ENCODE assay signal across 19 cellular contexts in the genomic region with DNA sequence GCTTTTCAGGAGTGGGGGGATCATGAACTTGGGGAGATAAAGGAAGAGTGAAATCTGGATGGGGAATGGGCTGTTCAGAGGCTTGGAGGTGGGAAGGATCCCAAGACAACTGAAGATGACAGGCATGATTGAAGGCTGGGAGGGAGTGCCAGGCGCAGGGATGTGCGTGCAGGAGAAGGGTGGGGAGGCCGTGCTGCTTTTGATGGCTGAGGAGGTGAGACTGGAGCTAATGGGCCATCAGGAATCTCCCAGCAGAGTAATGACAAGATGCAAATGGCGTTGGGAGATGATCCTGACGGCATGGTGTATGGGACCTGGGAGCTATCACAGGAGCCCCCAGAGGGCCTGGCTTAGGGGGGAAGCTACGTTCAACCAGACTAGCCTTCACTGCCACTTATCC. TPM values are rescaled to one million over a fixed set of nuclear protein-coding genes. Genes with fewer than 3 reads are reported as not detected.
A peak's percentile ranks its signal among the peaks of the same experiment; 100 is the strongest.
DNase-seq lines count a peak whose midpoint lies in the region; ATAC-seq and TF ChIP-seq lines count a peak whose summit lies in the region.
"Had no signal": no experiment of that assay in that cellular context is flagged by ENCODE, and none has a peak within 500 bp of the region (broad histone marks: within the 10 kb centered on the region; RNA-seq: fewer than 3 reads in every experiment).

No MANE protein-coding gene starts in this region.

- peak overlapping the region; percentile 24 for H3K4me3 Mint-ChIP-seq in activated T-helper 1 cell treated with anti-CD3 and anti-CD28 coated beads, Interleukin-12 subunit alpha, Interleukin-12 subunit beta, Interleukin-2, Interleukin-4 antibody, amounts not matched to agents 30 ng/mL and 10 ng/mL and 1 ng/mL, durations not matched to agents 14 hours and 24 hours and 36 hours
- H3K4me3 Mint-ChIP-seq in natural killer cell: peak overlapping the region; percentile 65

- DNase-seq in Right ventricle myocardium inferior (ENCODE audit: missing footprints) (no peak), cardiac septum (ENCODE audit: low spot score) (no peak), natural killer cell (no peak), sciatic nerve (ENCODE audit: low spot score) (no peak), putamen (ENCODE audit: low spot score) (no peak)
- DNase-seq in activated T-helper 1 cell treated with anti-CD3 and anti-CD28 coated beads, Interleukin-12 subunit alpha, Interleukin-12 subunit beta, Interleukin-2, Interleukin-4 antibody, amounts not matched to agents 30 ng/mL and 10 ng/mL and 1 ng/mL, durations not matched to agents 14 hours and 24 hours and 36 hours (ENCODE audit: low spot score): no peak
- DNase-seq: COR-L47, GF-D8, NCI-H1436, NCI-H2029, NCI-H2171 treated with DMSO at 0.1 percent for 48 hours, NCI-H446 treated with DMSO at 0.1 percent for 48 hours, OCI-M1, RPMI8226 had no signal

- H3K27ac Mint-ChIP-seq in activated T-helper 1 cell treated with anti-CD3 and anti-CD28 coated beads, Interleukin-12 subunit alpha, Interleukin-12 subunit beta, Interleukin-2, Interleukin-4 antibody, amounts not matched to agents 30 ng/mL and 10 ng/mL and 1 ng/mL, durations not matched to agents 14 hours and 24 hours and 36 hours: no peak overlapping the region
- no peak overlapping the region for H3K27ac Mint-ChIP-seq in natural killer cell

- intact Hi-C loops in Right ventricle myocardium inferior (cut with DNase I): no loop called here
- intact Hi-C loops in cardiac septum (cut with DNase I): loop anchor here (10.0 kb wide), 1 partner anchor 223 kb away; no protein-coding TSS in a partner anchor
- intact Hi-C loops in activated T-helper 1 cell treated with anti-CD3 and anti-CD28 coated beads, Interleukin-12 subunit alpha, Interleukin-12 subunit beta, Interleukin-2, Interleukin-4 antibody, amounts not matched to agents 30 ng/mL and 10 ng/mL and 1 ng/mL, durations not matched to agents 14 hours and 24 hours and 36 hours (cut with micrococcal nuclease): no loop called here
- intact Hi-C loops in natural killer cell (cut with micrococcal nuclease): no loop called here
- intact Hi-C loops in sciatic nerve (cut with DNase I): no loop called here

- TF ChIP-seq CTCF in natural killer cell (IDR thresholded peaks at IDR 0.05): no peak

- H3K36me3 Mint-ChIP-seq in activated T-helper 1 cell treated with anti-CD3 and anti-CD28 coated beads, Interleukin-12 subunit alpha, Interleukin-12 subunit beta, Interleukin-2, Interleukin-4 antibody, amounts not matched to agents 30 ng/mL and 10 ng/mL and 1 ng/mL, durations not matched to agents 14 hours and 24 hours and 36 hours (ENCODE audit: low read depth): peaks cover 2% of the 10 kb centered on the region
- H3K36me3 Mint-ChIP-seq in natural killer cell: no peaks in the 10 kb centered on the region

- ATAC-seq in Right ventricle myocardium inferior (peak; percentile 0), natural killer cell (no peak), sciatic nerve (no peak), HG02885 (IDR thresholded peaks at IDR 0.05; ENCODE audit: poor library complexity, unreplicated experiment) (no peak)
- ATAC-seq: HCT116 had no signal

- H3K27me3 Mint-ChIP-seq in activated T-helper 1 cell treated with anti-CD3 and anti-CD28 coated beads, Interleukin-12 subunit alpha, Interleukin-12 subunit beta, Interleukin-2, Interleukin-4 antibody, amounts not matched to agents 30 ng/mL and 10 ng/mL and 1 ng/mL, durations not matched to agents 14 hours and 24 hours and 36 hours (ENCODE audit: insufficient read depth): peaks cover 42% of the 10 kb centered on the region
- peaks cover 35 to 41% of the 10 kb centered on the region in 2 donors for H3K27me3 Mint-ChIP-seq in natural killer cell (ENCODE audit: low read depth in 2 of 2)

- peaks cover 6% of the 10 kb centered on the region for H3K4me1 Mint-ChIP-seq in activated T-helper 1 cell treated with anti-CD3 and anti-CD28 coated beads, Interleukin-12 subunit alpha, Interleukin-12 subunit beta, Interleukin-2, Interleukin-4 antibody, amounts not matched to agents 30 ng/mL and 10 ng/mL and 1 ng/mL, durations not matched to agents 14 hours and 24 hours and 36 hours (ENCODE audit: low read depth)
- H3K4me1 Mint-ChIP-seq in natural killer cell: peaks cover 6 to 21% of the 10 kb centered on the region in 2 donors

- H3K27ac ChIP-seq in temporal lobe (ENCODE audit: low read depth, low read length): peak overlapping the region; percentile 59
- H3K27ac ChIP-seq: BLaER1 treated with 17β-estradiol and CSF1 and Interleukin-3, amounts not matched to agents 10 nM and 100 nM; KMS-11 had no signal

- H3K9me3 Mint-ChIP-seq in activated T-helper 1 cell treated with anti-CD3 and anti-CD28 coated beads, Interleukin-12 subunit alpha, Interleukin-12 subunit beta, Interleukin-2, Interleukin-4 antibody, amounts not matched to agents 30 ng/mL and 10 ng/mL and 1 ng/mL, durations not matched to agents 14 hours and 24 hours and 36 hours: no peaks in the 10 kb centered on the region
- no peaks in the 10 kb centered on the region for H3K9me3 Mint-ChIP-seq in natural killer cell

RNA-seq across cellular contexts. Expression of gene CPNE5, which starts 1.6 kb away (rescaled TPM):
- total RNA-seq in Right ventricle myocardium inferior (10.9 TPM), cardiac septum (6.7 TPM), natural killer cell (1 to 10 TPM; 1.2 to 8.5 (median 2.0) TPM), temporal lobe (12.3 TPM), sciatic nerve (6.9 TPM)
- 0.54 and 0.61 TPM in 2 replicates for total RNA-seq in activated T-helper 1 cell treated with anti-CD3 and anti-CD28 coated beads, Interleukin-12 subunit alpha, Interleukin-12 subunit beta, Interleukin-2, Interleukin-4 antibody, amounts not matched to agents 30 ng/mL and 10 ng/mL and 1 ng/mL, durations not matched to agents 14 hours and 24 hours and 36 hours

RNA-seq across cellular contexts. Expression of gene PPIL1, which starts 36.9 kb away (rescaled TPM):
- total RNA-seq in Right ventricle myocardium inferior: 70.1 TPM
- 24.9 TPM for total RNA-seq in cardiac septum
- 60.2 and 62.6 TPM in 2 replicates for total RNA-seq in activated T-helper 1 cell treated with anti-CD3 and anti-CD28 coated beads, Interleukin-12 subunit alpha, Interleukin-12 subunit beta, Interleukin-2, Interleukin-4 antibody, amounts not matched to agents 30 ng/mL and 10 ng/mL and 1 ng/mL, durations not matched to agents 14 hours and 24 hours and 36 hours
- total RNA-seq in natural killer cell: 1 to 10 TPM; 2.6 to 5.2 (median 5.1) TPM
- total RNA-seq in temporal lobe: 40.1 TPM
- 12.7 TPM for total RNA-seq in sciatic nerve

RNA-seq across cellular contexts. Expression of gene C6orf89, which starts 48.1 kb away (rescaled TPM):
- total RNA-seq in Right ventricle myocardium inferior (79.4 TPM), cardiac septum (49.2 TPM), natural killer cell (10 to 100 TPM; 34.3 to 47.0 (median 46.3) TPM), temporal lobe (29.0 TPM), sciatic nerve (56.6 TPM)
- 31.5 and 31.8 TPM in 2 replicates for total RNA-seq in activated T-helper 1 cell treated with anti-CD3 and anti-CD28 coated beads, Interleukin-12 subunit alpha, Interleukin-12 subunit beta, Interleukin-2, Interleukin-4 antibody, amounts not matched to agents 30 ng/mL and 10 ng/mL and 1 ng/mL, durations not matched to agents 14 hours and 24 hours and 36 hours
